Comparison of ENCODE assay signal across 29 cellular contexts in genomic region chrX:103415528-103415927, GRCh38.
"Had no signal": no experiment of that assay in that cellular context is flagged by ENCODE, and none has a peak within 500 bp of the region (broad histone marks: within the 10 kb centered on the region; RNA-seq: fewer than 3 reads in every experiment).

No MANE protein-coding gene starts in this region.

- H3K27ac ChIP-seq: coronary artery, esophagus muscularis mucosa, foreskin keratinocyte, heart right ventricle, left lung, prostate gland, right atrium auricular region, suprapubic skin, transverse colon, upper lobe of right lung, uterus had no signal

- DNase-seq: dermis blood vessel endothelial cell; effector memory CD4-positive, alpha-beta T cell; foreskin keratinocyte; glutamatergic neuron; heart right ventricle; hippocampal formation; left cardiac atrium; left lung; mesenchymal stem cell; mucosa of descending colon; naive B cell; stimulated activated CD4-positive, alpha-beta T cell treated with anti-CD3 and anti-CD28 coated beads, Interleukin-12 subunit alpha, Interleukin-12 subunit beta, amount 100 ng/mL, for 4 hours; stimulated activated CD4-positive, alpha-beta T cell treated with anti-CD3 and anti-CD28 coated beads, Interleukin-1b, Interleukin-23, amount 100 ng/mL, for 48 hours; stimulated activated CD4-positive, alpha-beta T cell treated with anti-CD3 and anti-CD28 coated beads, Interleukin-4, amount 100 ng/mL, for 1 hour; stimulated activated CD8-positive, alpha-beta memory T cell treated with anti-CD3 and anti-CD28 coated beads, Interleukin-4, amount 100 ng/mL, for 48 hours; transverse colon; upper lobe of right lung; uterus had no signal

- H3K27me3 Mint-ChIP-seq: stimulated activated naive CD8-positive, alpha-beta T cell treated with anti-CD3 and anti-CD28 coated beads, Interleukin-15, Interleukin-2, amounts not matched to agents 100 ng/mL and 50 ng/mL, for 24 hours had no signal

- H3K27ac Mint-ChIP-seq: mesothelial cell of epicardium; natural killer cell treated with Interleukin-12 subunit alpha and Interleukin-12 subunit beta and Interleukin-15 and Interleukin-18, amount 100 ng/mL, for 72 hours; stimulated activated naive CD8-positive, alpha-beta T cell treated with anti-CD3 and anti-CD28 coated beads, Interleukin-15, Interleukin-2, amounts not matched to agents 100 ng/mL and 50 ng/mL, for 24 hours had no signal

- H3K4me3 Mint-ChIP-seq: mesothelial cell of epicardium; naive B cell; natural killer cell treated with Interleukin-12 subunit alpha and Interleukin-12 subunit beta and Interleukin-15 and Interleukin-18, amount 100 ng/mL, for 72 hours; neural crest cell; stimulated activated naive CD8-positive, alpha-beta T cell treated with anti-CD3 and anti-CD28 coated beads, Interleukin-15, Interleukin-2, amounts not matched to agents 100 ng/mL and 50 ng/mL, for 24 hours had no signal

- H3K4me1 Mint-ChIP-seq: mesothelial cell of epicardium, naive B cell, neural crest cell had no signal

- H3K9me3 ChIP-seq: esophagus muscularis mucosa, left lung, mucosa of descending colon, prostate gland, right atrium auricular region, suprapubic skin, transverse colon, upper lobe of right lung, uterus had no signal

- H3K27me3 ChIP-seq: esophagus muscularis mucosa, foreskin keratinocyte, left lung, right atrium auricular region, suprapubic skin, transverse colon, upper lobe of right lung, uterus had no signal

- H3K36me3 Mint-ChIP-seq: mesothelial cell of epicardium; naive B cell; natural killer cell treated with Interleukin-12 subunit alpha and Interleukin-12 subunit beta and Interleukin-15 and Interleukin-18, amount 100 ng/mL, for 72 hours had no signal

- H3K36me3 ChIP-seq: esophagus muscularis mucosa, heart right ventricle, left lung, prostate gland, right atrium auricular region, suprapubic skin, transverse colon, upper lobe of right lung, uterus had no signal

- ATAC-seq: foreskin keratinocyte, left cardiac atrium, left lung, mucosa of descending colon, sciatic nerve, upper lobe of right lung had no signal

- H3K4me3 ChIP-seq: coronary artery, esophagus muscularis mucosa, heart right ventricle, left lung, mucosa of descending colon, prostate gland, right atrium auricular region, smooth muscle cell, suprapubic skin, transverse colon, upper lobe of right lung, uterus had no signal

- H3K4me1 ChIP-seq: esophagus muscularis mucosa, foreskin keratinocyte, heart right ventricle, left lung, prostate gland, right atrium auricular region, suprapubic skin, transverse colon, upper lobe of right lung, uterus had no signal

- H3K9me3 Mint-ChIP-seq: natural killer cell treated with Interleukin-12 subunit alpha and Interleukin-12 subunit beta and Interleukin-15 and Interleukin-18, amount 100 ng/mL, for 72 hours; neural crest cell; stimulated activated naive CD8-positive, alpha-beta T cell treated with anti-CD3 and anti-CD28 coated beads, Interleukin-15, Interleukin-2, amounts not matched to agents 100 ng/mL and 50 ng/mL, for 24 hours had no signal
